8 cellular contexts compared by ENCODE assay signal in genomic region chrX:1452497-1453389, GRCh38. TPM values are rescaled to one million over a fixed set of nuclear protein-coding genes. Genes with fewer than 3 reads are reported as not detected.
DNase-seq lines count a peak whose midpoint lies in the region; ATAC-seq and TF ChIP-seq lines count a peak whose summit lies in the region.

A gene with protein sequence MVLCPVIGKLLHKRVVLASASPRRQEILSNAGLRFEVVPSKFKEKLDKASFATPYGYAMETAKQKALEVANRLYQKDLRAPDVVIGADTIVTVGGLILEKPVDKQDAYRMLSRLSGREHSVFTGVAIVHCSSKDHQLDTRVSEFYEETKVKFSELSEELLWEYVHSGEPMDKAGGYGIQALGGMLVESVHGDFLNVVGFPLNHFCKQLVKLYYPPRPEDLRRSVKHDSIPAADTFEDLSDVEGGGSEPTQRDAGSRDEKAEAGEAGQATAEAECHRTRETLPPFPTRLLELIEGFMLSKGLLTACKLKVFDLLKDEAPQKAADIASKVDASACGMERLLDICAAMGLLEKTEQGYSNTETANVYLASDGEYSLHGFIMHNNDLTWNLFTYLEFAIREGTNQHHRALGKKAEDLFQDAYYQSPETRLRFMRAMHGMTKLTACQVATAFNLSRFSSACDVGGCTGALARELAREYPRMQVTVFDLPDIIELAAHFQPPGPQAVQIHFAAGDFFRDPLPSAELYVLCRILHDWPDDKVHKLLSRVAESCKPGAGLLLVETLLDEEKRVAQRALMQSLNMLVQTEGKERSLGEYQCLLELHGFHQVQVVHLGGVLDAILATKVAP (minus strand): TSS chrX:1452909. CDS start chrX:1452840, 69 bp downstream.

- no peaks in the 10 kb centered on the region for H3F3A ChIP-seq in neural cell (ENCODE audit: insufficient read depth, low read length, poor library complexity, severe bottlenecking)

- peak; percentile 99 for DNase-seq in Caco-2
- peak; percentile 100 for DNase-seq in activated T-cell treated with anti-CD3 and anti-CD28 coated beads, Interleukin-2, amount 50 U/mL, for 1 hour
- peak; percentile 99 for DNase-seq in fibroblast of mammary gland (ENCODE audit: low read depth)
- no peak for DNase-seq in DMS 273 treated with DMSO at 0.1 percent for 48 hours (lab: John Stamatoyannopoulos, UW)

- H3K4me2 ChIP-seq in neural cell (ENCODE audit: low read length): peak within 1 kb of the TSS; percentile 48

- H3K36me3 ChIP-seq in Caco-2 (ENCODE audit: control insufficient read depth, insufficient read depth, low read length): no peaks in the 10 kb centered on the region
- H3K36me3 ChIP-seq in KOPT-K1 (ENCODE audit: insufficient read depth, low read length): peaks cover 14% of the 10 kb centered on the region; the same call in 1 of the 2 replicates
- no peaks in the 10 kb centered on the region for H3K36me3 ChIP-seq in neural cell (ENCODE audit: insufficient read depth, low read length)
- peaks cover 0 to 2% (median 0%) of the 10 kb centered on the region in 5 donors for H3K36me3 ChIP-seq in subcutaneous abdominal adipose tissue (ENCODE audit: control insufficient read depth in 5 of 5, insufficient read depth in 5 of 5, low read length in 5 of 5)

- no TSS peak for BruUV-seq in Caco-2 (replicated peaks; lab: Mats Ljungman, UMichigan)

- H3K27ac ChIP-seq in KOPT-K1 (ENCODE audit: low read depth, low read length, poor library complexity, severe bottlenecking) (peak within 1 kb of the TSS; percentile 81), neural cell (ENCODE audit: low read length) (peak within 1 kb of the TSS; percentile 61), subcutaneous abdominal adipose tissue (ENCODE audit: low read depth, low read length) (peak within 1 kb of the TSS; percentile 69)

- H3K27ac Mint-ChIP-seq in Caco-2 (ENCODE audit: unreplicated experiment): peak within 1 kb of the TSS; percentile 30

- H3K9ac ChIP-seq in neural cell (ENCODE audit: low read length) (peak within 1 kb of the TSS; percentile 80), subcutaneous abdominal adipose tissue (ENCODE audit: low read length in 5 of 5) (peak within 1 kb of the TSS in 4 of 5 donors; percentile 76 to 79 (median 77))

- peaks cover 17% of the 10 kb centered on the region for H3K79me2 ChIP-seq in neural cell (replicated peaks; ENCODE audit: insufficient read depth, low read length)

- no peak for TF ChIP-seq CTCF in Caco-2 (IDR thresholded peaks at IDR 0.05; ENCODE audit: insufficient read depth in 1 of 2, low read depth in 1 of 2, low read length in 1 of 2, severe bottlenecking in 1 of 2, unreplicated experiment in 1 of 2)
- TF ChIP-seq CTCF in fibroblast of mammary gland (conservative IDR thresholded peaks at IDR 0.05; ENCODE audit: control insufficient read depth, insufficient read depth, low read depth, low read length): no peak
- TF ChIP-seq CTCF in neural cell (IDR thresholded peaks at IDR 0.05; ENCODE audit: poor library complexity, severe bottlenecking): no peak

- no peaks in the 10 kb centered on the region for H3K27me3 ChIP-seq in Caco-2 (replicated peaks; ENCODE audit: control insufficient read depth, insufficient read depth, low read length)
- no peaks in the 10 kb centered on the region for H3K27me3 ChIP-seq in neural cell (ENCODE audit: insufficient read depth, low read depth, low read length)
- H3K27me3 ChIP-seq in subcutaneous abdominal adipose tissue (ENCODE audit: control insufficient read depth in 5 of 5, insufficient read depth in 4 of 5, low read length in 5 of 5): no peaks in the 10 kb centered on the region

- intact Hi-C loops in Caco-2 (cut with micrococcal nuclease; ENCODE audit: unreplicated experiment): loop anchor here (2.0 to 10.0 kb wide), 3 partner anchors 60 to 1172 kb away; partner anchors contain the start of genes GTPBP6 and SLC25A6

- peak; percentile 48 for TF ChIP-seq EP300 in neural cell (conservative IDR thresholded peaks at IDR 0.05; ENCODE audit: poor library complexity, severe bottlenecking)

- H3K9me3 Mint-ChIP-seq in Caco-2 (ENCODE audit: unreplicated experiment): peaks cover 20% of the 10 kb centered on the region

- POLR2A ChIA-PET in Caco-2 (lab: Charles Lee): no interaction called here

- H3K36me3 Mint-ChIP-seq in Caco-2 (ENCODE audit: insufficient read depth, unreplicated experiment): peaks cover 38% of the 10 kb centered on the region

- no peaks in the 10 kb centered on the region for H3K4me1 Mint-ChIP-seq in Caco-2 (ENCODE audit: low read depth, unreplicated experiment)

- CTCF ChIA-PET in Caco-2 (lab: Charles Lee): no interaction called here

- H3K4me3 ChIP-seq in Caco-2 (ENCODE audit: low read depth, low read length) (peak within 1 kb of the TSS; percentile 98), fibroblast of mammary gland (ENCODE audit: control insufficient read depth, low read depth, low read length) (peak within 1 kb of the TSS; percentile 89), neural cell (ENCODE audit: low read length) (peak within 1 kb of the TSS; percentile 96), subcutaneous abdominal adipose tissue (ENCODE audit: low read depth in 1 of 5, low read length in 5 of 5) (peak within 1 kb of the TSS; percentile 76 to 92 (median 86))

- peak within 1 kb of the TSS; percentile 73 for H3K4me3 Mint-ChIP-seq in Caco-2 (ENCODE audit: unreplicated experiment)

- no peaks in the 10 kb centered on the region for H4K20me1 ChIP-seq in neural cell (ENCODE audit: insufficient read depth)

- ATAC-seq in GM21619 (IDR thresholded peaks at IDR 0.05; ENCODE audit: unreplicated experiment): peak; percentile 64

- no peaks in the 10 kb centered on the region for H3K9me2 ChIP-seq in neural cell (ENCODE audit: insufficient read depth, low read length)

- TF ChIP-seq RAD21 in neural cell (conservative IDR thresholded peaks at IDR 0.05): peak; percentile 47

- peaks cover 2% of the 10 kb centered on the region for H3K27me3 Mint-ChIP-seq in Caco-2 (ENCODE audit: insufficient read depth, unreplicated experiment)

- H3K9me3 ChIP-seq in Caco-2: no peaks in the 10 kb centered on the region
- H3K9me3 ChIP-seq in KOPT-K1 (ENCODE audit: insufficient read depth, low read length, poor library complexity, severe bottlenecking): no peaks in the 10 kb centered on the region
- no peaks in the 10 kb centered on the region for H3K9me3 ChIP-seq in neural cell (ENCODE audit: low read length)
- peaks cover 0 to 5% (median 0%) of the 10 kb centered on the region in 5 donors for H3K9me3 ChIP-seq in subcutaneous abdominal adipose tissue (ENCODE audit: control insufficient read depth in 5 of 5, low read length in 5 of 5)

- H3K4me1 ChIP-seq in Caco-2 (no peaks in the 10 kb centered on the region), subcutaneous abdominal adipose tissue (ENCODE audit: control insufficient read depth in 5 of 5, insufficient read depth in 5 of 5, low read length in 5 of 5) (peaks cover 0 to 24% (median 19%) of the 10 kb centered on the region in 5 donors)

- peak within 1 kb of the TSS; percentile 88 for H2AFZ ChIP-seq in neural cell (ENCODE audit: low read depth, low read length)

TF ChIP-seq in neural cell, 6 proteins besides CTCF, POLR2A, EP300 and RAD21:
- TF ChIP-seq, protein P1, sequence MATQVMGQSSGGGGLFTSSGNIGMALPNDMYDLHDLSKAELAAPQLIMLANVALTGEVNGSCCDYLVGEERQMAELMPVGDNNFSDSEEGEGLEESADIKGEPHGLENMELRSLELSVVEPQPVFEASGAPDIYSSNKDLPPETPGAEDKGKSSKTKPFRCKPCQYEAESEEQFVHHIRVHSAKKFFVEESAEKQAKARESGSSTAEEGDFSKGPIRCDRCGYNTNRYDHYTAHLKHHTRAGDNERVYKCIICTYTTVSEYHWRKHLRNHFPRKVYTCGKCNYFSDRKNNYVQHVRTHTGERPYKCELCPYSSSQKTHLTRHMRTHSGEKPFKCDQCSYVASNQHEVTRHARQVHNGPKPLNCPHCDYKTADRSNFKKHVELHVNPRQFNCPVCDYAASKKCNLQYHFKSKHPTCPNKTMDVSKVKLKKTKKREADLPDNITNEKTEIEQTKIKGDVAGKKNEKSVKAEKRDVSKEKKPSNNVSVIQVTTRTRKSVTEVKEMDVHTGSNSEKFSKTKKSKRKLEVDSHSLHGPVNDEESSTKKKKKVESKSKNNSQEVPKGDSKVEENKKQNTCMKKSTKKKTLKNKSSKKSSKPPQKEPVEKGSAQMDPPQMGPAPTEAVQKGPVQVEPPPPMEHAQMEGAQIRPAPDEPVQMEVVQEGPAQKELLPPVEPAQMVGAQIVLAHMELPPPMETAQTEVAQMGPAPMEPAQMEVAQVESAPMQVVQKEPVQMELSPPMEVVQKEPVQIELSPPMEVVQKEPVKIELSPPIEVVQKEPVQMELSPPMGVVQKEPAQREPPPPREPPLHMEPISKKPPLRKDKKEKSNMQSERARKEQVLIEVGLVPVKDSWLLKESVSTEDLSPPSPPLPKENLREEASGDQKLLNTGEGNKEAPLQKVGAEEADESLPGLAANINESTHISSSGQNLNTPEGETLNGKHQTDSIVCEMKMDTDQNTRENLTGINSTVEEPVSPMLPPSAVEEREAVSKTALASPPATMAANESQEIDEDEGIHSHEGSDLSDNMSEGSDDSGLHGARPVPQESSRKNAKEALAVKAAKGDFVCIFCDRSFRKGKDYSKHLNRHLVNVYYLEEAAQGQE (IDR thresholded peaks at IDR 0.05; ENCODE audit: borderline replicate concordance): peak; percentile 68
- no peak for TF ChIP-seq EZH2 (IDR thresholded peaks at IDR 0.05; ENCODE audit: borderline replicate concordance, insufficient read depth, low read length, poor library complexity, severe bottlenecking)
- no peak for TF ChIP-seq TAF1 (IDR thresholded peaks at IDR 0.05; ENCODE audit: low read depth)
- TF ChIP-seq POLR2AphosphoS5 (IDR thresholded peaks at IDR 0.05): peak; percentile 58
- TF ChIP-seq MXI1 (conservative IDR thresholded peaks at IDR 0.05; ENCODE audit: poor library complexity, severe bottlenecking): peak; percentile 85
- TF ChIP-seq SMC3 (conservative IDR thresholded peaks at IDR 0.05; ENCODE audit: poor library complexity): peak; percentile 59
TF ChIP-seq in neural cell: peak in this region for 4.

RNA-seq across cellular contexts. Expression of the gene that starts here (rescaled TPM):
- 15.4 and 17.4 TPM in 2 replicates for total RNA-seq in Caco-2 (2022)
- 21.5 and 25.9 TPM in 2 replicates for polyA plus RNA-seq in neural cell
- polyA minus RNA-seq in neural cell: 18.9 and 19.5 TPM in 2 replicates
